ENCODE assay signal across 14 cellular contexts in the genomic region with DNA sequence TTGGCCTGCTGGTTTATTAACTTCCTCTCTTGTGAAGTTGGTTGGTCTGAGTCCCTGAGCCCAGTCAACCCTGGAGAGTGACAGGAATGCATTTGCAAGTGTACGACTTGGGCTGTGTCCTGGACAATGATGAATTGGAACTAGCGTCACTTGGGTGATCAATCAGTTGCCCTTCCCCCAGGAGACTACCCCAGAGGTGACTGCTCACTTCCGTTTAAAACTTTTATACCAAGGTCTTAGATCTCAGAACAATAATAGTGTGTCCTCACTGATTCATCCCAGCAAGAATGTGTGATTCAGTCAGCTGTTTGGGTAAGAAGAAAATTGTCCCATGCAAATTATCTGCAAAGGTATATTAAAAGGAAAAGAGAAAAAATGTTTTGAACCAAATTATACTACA.
DNase-seq lines count a peak whose midpoint lies in the region; ATAC-seq and TF ChIP-seq lines count a peak whose summit lies in the region.
"Had no signal": no experiment of that assay in that cellular context is flagged by ENCODE, and none has a peak within 500 bp of the region (broad histone marks: within the 10 kb centered on the region; RNA-seq: fewer than 3 reads in every experiment).

No MANE protein-coding gene starts in this region.

- peaks cover 4% of the 10 kb centered on the region for H3K4me1 Mint-ChIP-seq in type B pancreatic cell (ENCODE audit: unreplicated experiment)
- no peaks in the 10 kb centered on the region for H3K4me1 Mint-ChIP-seq in activated T-cell treated with anti-CD3 and anti-CD28 coated beads, Interleukin-2, amount 50 U/mL, for 72 hours (ENCODE audit: low read depth)
- H3K4me1 Mint-ChIP-seq: activated T-helper 17 cell treated with anti-CD3 and anti-CD28 coated beads, Interleukin-2, amount 50 U/mL, for 72 hours; naive thymus-derived CD8-positive, alpha-beta T cell; stimulated activated naive CD8-positive, alpha-beta T cell treated with anti-CD3 and anti-CD28 coated beads, Interleukin-15, amount 100 ng/mL, for 72 hours had no signal

- peaks cover 11% of the 10 kb centered on the region for H3K9me3 Mint-ChIP-seq in type B pancreatic cell
- H3K9me3 Mint-ChIP-seq in activated T-cell treated with anti-CD3 and anti-CD28 coated beads, Interleukin-2, amount 50 U/mL, for 72 hours, result peaks cover 0 to 1% of the 10 kb centered on the region in 2 donors
- H3K9me3 Mint-ChIP-seq: activated T-helper 17 cell treated with anti-CD3 and anti-CD28 coated beads, Interleukin-2, amount 50 U/mL, for 72 hours had no signal

- no peak for ATAC-seq in activated T-cell treated with anti-CD3 and anti-CD28 coated beads, Interleukin-2, amount 50 U/mL, for 72 hours (replicated peaks in 1 of 2)
- ATAC-seq: activated T-helper 17 cell treated with anti-CD3 and anti-CD28 coated beads, Interleukin-2, amount 50 U/mL, for 72 hours; naive thymus-derived CD8-positive, alpha-beta T cell; stimulated activated naive CD8-positive, alpha-beta T cell treated with anti-CD3 and anti-CD28 coated beads, Interleukin-15, amount 100 ng/mL, for 72 hours had no signal

- H3K27ac Mint-ChIP-seq in type B pancreatic cell, result peak overlapping the region; percentile 92
- H3K27ac Mint-ChIP-seq in activated T-cell treated with anti-CD3 and anti-CD28 coated beads, Interleukin-2, amount 50 U/mL, for 72 hours, result no peak overlapping the region
- H3K27ac Mint-ChIP-seq: activated T-helper 17 cell treated with anti-CD3 and anti-CD28 coated beads, Interleukin-2, amount 50 U/mL, for 72 hours; naive thymus-derived CD8-positive, alpha-beta T cell; stimulated activated naive CD8-positive, alpha-beta T cell treated with anti-CD3 and anti-CD28 coated beads, Interleukin-15, amount 100 ng/mL, for 72 hours had no signal

- peaks cover 6% of the 10 kb centered on the region for H3K36me3 Mint-ChIP-seq in type B pancreatic cell
- H3K36me3 Mint-ChIP-seq in activated T-cell treated with anti-CD3 and anti-CD28 coated beads, Interleukin-2, amount 50 U/mL, for 72 hours (ENCODE audit: insufficient read depth in 2 of 2), result no peaks in the 10 kb centered on the region
- H3K36me3 Mint-ChIP-seq: naive thymus-derived CD8-positive, alpha-beta T cell had no signal

- CTCF ChIA-PET in GM10248 (lab: Yijun Ruan, JAX), result no interaction called here

- no peak overlapping the region for H3K4me3 ChIP-seq in fibroblast of pulmonary artery (replicated peaks; ENCODE audit: low read depth, low read length)

- peaks cover 8% of the 10 kb centered on the region for H3K27me3 Mint-ChIP-seq in type B pancreatic cell
- H3K27me3 Mint-ChIP-seq in activated T-cell treated with anti-CD3 and anti-CD28 coated beads, Interleukin-2, amount 50 U/mL, for 72 hours (ENCODE audit: low read depth), result no peaks in the 10 kb centered on the region
- H3K27me3 Mint-ChIP-seq: stimulated activated naive CD8-positive, alpha-beta T cell treated with anti-CD3 and anti-CD28 coated beads, Interleukin-15, amount 100 ng/mL, for 72 hours had no signal

- POLR2A ChIA-PET in GM10248 (lab: Yijun Ruan, JAX), result no interaction called here

- TF ChIP-seq CTCF in fibroblast of pulmonary artery (IDR thresholded peaks at IDR 0.05; ENCODE audit: low read length, missing control alignments) (no peak), type B pancreatic cell (conservative IDR thresholded peaks at IDR 0.05) (no peak), GM10248 (IDR thresholded peaks at IDR 0.05; ENCODE audit: control extremely low read depth, extremely low read depth, low read depth, missing control alignments) (no peak)

- peak; percentile 81 for DNase-seq in HCEC 1CT
- peak; percentile 45 for DNase-seq in SW480 (ENCODE audit: low spot score)
- DNase-seq in fibroblast of pulmonary artery (ENCODE audit: low read depth), result peak; percentile 44
- DNase-seq in type B pancreatic cell (ENCODE audit: extremely low spot score, unreplicated experiment), result no peak
- no peak for DNase-seq in activated T-cell treated with anti-CD3 and anti-CD28 coated beads, Interleukin-2, amount 50 U/mL, for 72 hours
- no peak for DNase-seq in C1 segment of cervical spinal cord (lab: John Stamatoyannopoulos, UW)
- DNase-seq in GM10248 (ENCODE audit: extremely low spot score), result no peak
- DNase-seq: activated CD4-positive, alpha-beta T cell treated with anti-CD3 and anti-CD28 coated beads, Interleukin-2, amount 50 U/mL, for 4 hours; effector CD8-positive, alpha-beta T cell; naive thymus-derived CD8-positive, alpha-beta T cell; NCI-H2029 treated with DMSO at 0.1 percent for 48 hours; SHP77 treated with DMSO at 0.1 percent for 48 hours; stimulated activated naive CD8-positive, alpha-beta T cell treated with anti-CD3 and anti-CD28 coated beads, Interleukin-15, amount 100 ng/mL, for 72 hours had no signal

- peak overlapping the region; percentile 60 for H3K4me3 Mint-ChIP-seq in type B pancreatic cell
- H3K4me3 Mint-ChIP-seq in activated T-cell treated with anti-CD3 and anti-CD28 coated beads, Interleukin-2, amount 50 U/mL, for 72 hours, result no peak overlapping the region
- H3K4me3 Mint-ChIP-seq: activated T-helper 17 cell treated with anti-CD3 and anti-CD28 coated beads, Interleukin-2, amount 50 U/mL, for 72 hours; naive thymus-derived CD8-positive, alpha-beta T cell; stimulated activated naive CD8-positive, alpha-beta T cell treated with anti-CD3 and anti-CD28 coated beads, Interleukin-15, amount 100 ng/mL, for 72 hours had no signal

Comparison
In these comparisons a context has a peak if more than half of its experiments do, and no peak if none do; other contexts are left out.
1. DNase-seq: peak in HCEC 1CT (single experiment), SW480 (single experiment) and fibroblast of pulmonary artery (single experiment); none in type B pancreatic cell (single experiment), activated T-cell treated with anti-CD3 and anti-CD28 coated beads, Interleukin-2, amount 50 U/mL, for 72 hours (0 of 2), C1 segment of cervical spinal cord (0 of 14) and GM10248 (single experiment).